In genomic region chr14:24315807-24316596, GRCh38 we compare ENCODE assay signal across 8 cellular contexts. TPM values are rescaled to one million over a fixed set of nuclear protein-coding genes. Genes with fewer than 3 reads are reported as not detected.
DNase-seq lines count a peak whose midpoint lies in the region; ATAC-seq and TF ChIP-seq lines count a peak whose summit lies in the region.

No MANE protein-coding gene starts in this region.

- intact Hi-C loops in stomach (cut with DNase I; ENCODE audit: low total_unique reads) = no loop called here

- DNase-seq in NCI-H1092 (lab: John Stamatoyannopoulos, UW) (peak; percentile 23), coronary artery (ENCODE audit: low spot score) (no peak), left kidney (ENCODE audit: low read depth, low spot score) (peak; percentile 72), stomach (peak; percentile 77), ureter (ENCODE audit: low spot score) (no peak), GM13976 (ENCODE audit: low spot score) (no peak), NCI-H1436 treated with DMSO at 0.1 percent for 48 hours (lab: John Stamatoyannopoulos, UW) (no peak)

- ATAC-seq in HG02870 (IDR thresholded peaks at IDR 0.05; ENCODE audit: unreplicated experiment) = no peak

- no peaks in the 10 kb centered on the region for H3K9me3 ChIP-seq in stomach

- peaks cover 0 to 41% (median 4%) of the 10 kb centered on the region in 3 donors for H3K27me3 ChIP-seq in stomach

- H3K27ac ChIP-seq in coronary artery (peak overlapping the region in 1 of 2 donors; percentile 65), stomach (peak overlapping the region; percentile 37 to 95 (median 66))

- TF ChIP-seq POLR2A in stomach (IDR thresholded peaks at IDR 0.05) = no peak

- in situ Hi-C loops in GM13976 (cut with MboI; ENCODE audit: low sequenced_read_pairs, unreplicated experiment) = no loop called here

- 25 to 46% (median 31%) methylated on average over 14 to 70 of the region's 70 CpGs for WGBS in stomach, 5 donors

- H3K4me1 ChIP-seq in stomach = peaks cover 30 to 65% (median 43%) of the 10 kb centered on the region in 4 donors

- no peaks in the 10 kb centered on the region for H3K36me3 ChIP-seq in stomach

- TF ChIP-seq CTCF in coronary artery (IDR thresholded peaks at IDR 0.05) (no peak), stomach (IDR thresholded peaks at IDR 0.05) (peak in 4 of 7 experiments; percentile 8 to 36 (median 22)), GM13976 (IDR thresholded peaks at IDR 0.05; ENCODE audit: borderline replicate concordance, control extremely low read depth, extremely low read depth, insufficient read depth, missing control alignments) (no peak)

- H3K4me3 ChIP-seq in coronary artery = peak overlapping the region; percentile 45
- H3K4me3 ChIP-seq in stomach = peak overlapping the region in 2 of 4 donors; percentile 18 to 21

- TF ChIP-seq EP300 in stomach (IDR thresholded peaks at IDR 0.05) = no peak

RNA-seq across cellular contexts. Expression of gene LTB4R, which starts 4.7 kb away (rescaled TPM):
- total RNA-seq in stomach = 10 to 100 TPM in 3 of 5 donors, 1 to 10 TPM in 1, not detected in 1; 3.3 to 92.8 (median 24.6) TPM
- polyA plus RNA-seq in stomach = 10 to 100 TPM in 1 of 3 donors, 1 to 10 TPM in 2; 1.4 to 67.2 (median 4.1) TPM
- 9.6 TPM for total RNA-seq in ureter

RNA-seq across cellular contexts. Expression of gene LTB4R2, which starts 6.1 kb away (rescaled TPM):
- total RNA-seq in stomach (10 to 100 TPM in 3 of 5 donors, 1 to 10 TPM in 1, not detected in 1; 9.9 to 71.5 (median 24.5) TPM), ureter (8.2 TPM)
- polyA plus RNA-seq in stomach = 1 to 10 TPM in 1 of 3 donors, under 1 TPM in 1, not detected in 1; 0.25 to 6.0 TPM

RNA-seq across cellular contexts. Expression of gene CIDEB, which starts 8.2 kb away (rescaled TPM):
- total RNA-seq in stomach (10 to 100 TPM in 2 of 5 donors, 1 to 10 TPM in 3; 5.0 to 11.2 (median 6.4) TPM), ureter (11.1 TPM)
- 10 to 100 TPM in 1 of 3 donors, 1 to 10 TPM in 2; 6.0 to 14.2 (median 6.0) TPM for polyA plus RNA-seq in stomach

RNA-seq across cellular contexts. Expression of gene NOP9, which starts 16.4 kb away (rescaled TPM):
- total RNA-seq in stomach = 10 to 100 TPM in 4 of 5 donors, 1 to 10 TPM in 1; 5.4 to 25.7 (median 12.8) TPM
- 10 to 100 TPM in 1 of 3 donors, 1 to 10 TPM in 2; 6.5 to 11.8 (median 8.4) TPM for polyA plus RNA-seq in stomach
- total RNA-seq in ureter = 36.5 TPM

RNA-seq across cellular contexts. Expression of gene DHRS1, which starts 16.4 kb away (rescaled TPM):
- total RNA-seq in stomach = 10 to 100 TPM in 3 of 5 donors, 1 to 10 TPM in 2; 5.3 to 71.9 (median 17.4) TPM
- polyA plus RNA-seq in stomach = 10 to 100 TPM; 20.1 to 52.1 (median 30.1) TPM
- 28.7 TPM for total RNA-seq in ureter

Comparison
In these comparisons a context has a peak if more than half of its experiments do, and no peak if none do; other contexts are left out.
1. DNase-seq: peak in NCI-H1092 (single experiment), left kidney (single experiment) and stomach (single experiment); none in coronary artery (single experiment), ureter (single experiment), GM13976 (single experiment) and NCI-H1436 treated with DMSO at 0.1 percent for 48 hours (single experiment).
2. CTCF ChIP-seq: peak in stomach (4 of 7); none in coronary artery (single experiment) and GM13976 (single experiment).